ENCODE assay signal across 16 cellular contexts in the genomic region with DNA sequence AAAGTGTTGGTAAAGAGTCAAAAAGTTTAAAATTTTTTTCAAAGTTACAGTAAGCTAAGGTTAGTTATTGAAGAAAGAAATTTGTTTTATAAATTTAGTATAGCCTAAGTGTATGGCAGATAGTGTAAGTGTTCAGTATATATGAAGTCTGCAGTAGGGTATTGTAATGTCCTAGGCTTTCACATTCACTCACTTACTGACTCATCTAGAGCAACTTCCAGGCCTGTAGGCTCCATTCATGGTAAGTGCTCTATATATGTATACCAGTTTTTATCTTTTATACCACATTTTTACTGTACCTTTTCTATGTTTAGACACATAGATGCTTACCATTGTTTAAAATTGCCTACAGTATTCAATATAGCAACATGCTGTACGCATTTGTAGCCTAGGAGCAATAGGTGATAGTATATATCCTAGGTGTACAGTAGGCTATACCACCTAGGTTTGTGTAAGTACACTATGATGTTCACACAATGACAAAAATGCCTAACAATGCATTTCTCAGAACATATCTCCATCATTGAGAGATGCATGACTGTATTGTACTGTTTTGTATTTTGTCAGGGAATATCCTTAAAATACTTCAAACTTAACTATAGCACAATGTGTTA. TPM values are rescaled to one million over a fixed set of nuclear protein-coding genes. Genes with fewer than 3 reads are reported as not detected.
A peak's percentile ranks its signal among the peaks of the same experiment; 100 is the strongest.
DNase-seq lines count a peak whose midpoint lies in the region; ATAC-seq and TF ChIP-seq lines count a peak whose summit lies in the region.
"Had no signal": no experiment of that assay in that cellular context is flagged by ENCODE, and none has a peak within 500 bp of the region (broad histone marks: within the 10 kb centered on the region; RNA-seq: fewer than 3 reads in every experiment).

No MANE protein-coding gene starts in this region.

- H3K9ac ChIP-seq in mesenchymal stem cell (ENCODE audit: low read length): no peak overlapping the region

- H3K27me3 ChIP-seq in mesenchymal stem cell (ENCODE audit: control insufficient read depth in 1 of 2, insufficient read depth in 1 of 2, low read length in 2 of 2): peaks cover 0 to 5% of the 10 kb centered on the region in 2 experiments

- peaks cover 0 to 1% of the 10 kb centered on the region in 2 donors for H3K36me3 Mint-ChIP-seq in activated T-cell treated with anti-CD3 and anti-CD28 coated beads, Interleukin-2, amount 50 U/mL, for 72 hours (ENCODE audit: insufficient read depth in 2 of 2)
- H3K36me3 Mint-ChIP-seq in mesothelial cell of epicardium: no peaks in the 10 kb centered on the region
- H3K36me3 Mint-ChIP-seq: CD4-positive, alpha-beta memory T cell had no signal

- no peak overlapping the region for H2AK5ac ChIP-seq in mesenchymal stem cell (ENCODE audit: low read length, severe bottlenecking)

- H3K18ac ChIP-seq in mesenchymal stem cell (ENCODE audit: low read depth in 1 of 2, low read length in 2 of 2): no peak overlapping the region

- WGBS in mesenchymal stem cell: no CpG with 5 or more reads among the region's 1 CpG

- H3K27ac ChIP-seq in mesenchymal stem cell (ENCODE audit: low read length, poor library complexity, severe bottlenecking): no peak overlapping the region
- H3K27ac ChIP-seq: A549 had no signal

- no peak overlapping the region for H2BK12ac ChIP-seq in mesenchymal stem cell (ENCODE audit: low read length in 2 of 2)

- peaks cover 3% of the 10 kb centered on the region for H3K4me1 ChIP-seq in mesenchymal stem cell (ENCODE audit: control insufficient read depth, insufficient read depth, low read depth, low read length)

- H3K27me3 Mint-ChIP-seq in activated T-cell treated with anti-CD3 and anti-CD28 coated beads, Interleukin-2, amount 50 U/mL, for 72 hours (ENCODE audit: low read depth): no peaks in the 10 kb centered on the region
- H3K27me3 Mint-ChIP-seq in stimulated activated naive CD8-positive, alpha-beta T cell treated with anti-CD3 and anti-CD28 coated beads, Interleukin-15, amount 100 ng/mL, for 72 hours: no peaks in the 10 kb centered on the region
- no peaks in the 10 kb centered on the region for H3K27me3 Mint-ChIP-seq in mesothelial cell of epicardium (ENCODE audit: low read depth)
- H3K27me3 Mint-ChIP-seq: CD4-positive, alpha-beta memory T cell had no signal

- no peak overlapping the region for H2AFZ ChIP-seq in mesenchymal stem cell (ENCODE audit: low read depth, low read length)

- no peak overlapping the region for H4K91ac ChIP-seq in mesenchymal stem cell (ENCODE audit: low read length)

- H3K23ac ChIP-seq in mesenchymal stem cell (ENCODE audit: low read length in 2 of 2): no peak overlapping the region

- no peak overlapping the region for H3K4ac ChIP-seq in mesenchymal stem cell (ENCODE audit: low read depth in 1 of 2, low read length in 2 of 2)

- TF ChIP-seq CTCF in mesothelial cell of epicardium (IDR thresholded peaks at IDR 0.05; ENCODE audit: unreplicated experiment): no peak

- no peak overlapping the region for H2BK5ac ChIP-seq in mesenchymal stem cell (ENCODE audit: low read depth, low read length, poor library complexity, severe bottlenecking)

- H3K14ac ChIP-seq in mesenchymal stem cell (ENCODE audit: low read length in 2 of 2): no peak overlapping the region

- H3K27ac Mint-ChIP-seq in activated T-cell treated with anti-CD3 and anti-CD28 coated beads, Interleukin-2, amount 50 U/mL, for 72 hours: no peak overlapping the region
- H3K27ac Mint-ChIP-seq in stimulated activated naive CD8-positive, alpha-beta T cell treated with anti-CD3 and anti-CD28 coated beads, Interleukin-15, amount 100 ng/mL, for 72 hours: no peak overlapping the region
- no peak overlapping the region for H3K27ac Mint-ChIP-seq in mesothelial cell of epicardium
- H3K27ac Mint-ChIP-seq: CD4-positive, alpha-beta memory T cell; T-helper 1 cell treated with Interleukin-12 subunit alpha and Interleukin-12 subunit beta and Interleukin-4 antibody, amounts not matched to agents 30 μg/mL and 1 μg/mL, for 36 hours had no signal

- H4K8ac ChIP-seq in mesenchymal stem cell (ENCODE audit: low read length): no peak overlapping the region

- H3K79me1 ChIP-seq in mesenchymal stem cell (replicated peaks; ENCODE audit: low read length, poor library complexity, severe bottlenecking): peaks cover 7% of the 10 kb centered on the region

- no peak overlapping the region for H2BK120ac ChIP-seq in mesenchymal stem cell (ENCODE audit: low read depth, low read length)

- H3K4me3 ChIP-seq in mesenchymal stem cell (ENCODE audit: insufficient read depth in 1 of 2, low read depth in 1 of 2, low read length in 2 of 2): no peak overlapping the region
- H3K4me3 ChIP-seq: A549 had no signal

- no peak overlapping the region for H2BK15ac ChIP-seq in mesenchymal stem cell (ENCODE audit: low read depth, poor library complexity, severe bottlenecking)

- no peak overlapping the region for H3K4me2 ChIP-seq in mesenchymal stem cell (ENCODE audit: low read length, poor library complexity, severe bottlenecking)
- H3K4me2 ChIP-seq: A549 had no signal

- peaks cover 0 to 22% of the 10 kb centered on the region in 2 experiments for H3K36me3 ChIP-seq in mesenchymal stem cell (ENCODE audit: control insufficient read depth in 1 of 2, insufficient read depth in 2 of 2, low read depth in 1 of 2, low read length in 2 of 2)

- no peaks in the 10 kb centered on the region for H3K9me3 ChIP-seq in mesenchymal stem cell (ENCODE audit: control insufficient read depth, low read length)
- H3K9me3 ChIP-seq: A549 had no signal

- H3K4me3 Mint-ChIP-seq in activated T-cell treated with anti-CD3 and anti-CD28 coated beads, Interleukin-2, amount 50 U/mL, for 72 hours: no peak overlapping the region
- H3K4me3 Mint-ChIP-seq in stimulated activated naive CD8-positive, alpha-beta T cell treated with anti-CD3 and anti-CD28 coated beads, Interleukin-15, amount 100 ng/mL, for 72 hours: no peak overlapping the region
- H3K4me3 Mint-ChIP-seq in mesothelial cell of epicardium: no peak overlapping the region
- H3K4me3 Mint-ChIP-seq: CD4-positive, alpha-beta memory T cell; T-helper 1 cell treated with Interleukin-12 subunit alpha and Interleukin-12 subunit beta and Interleukin-4 antibody, amounts not matched to agents 30 μg/mL and 1 μg/mL, for 36 hours had no signal

- no peaks in the 10 kb centered on the region for H3K4me1 Mint-ChIP-seq in activated T-cell treated with anti-CD3 and anti-CD28 coated beads, Interleukin-2, amount 50 U/mL, for 72 hours (ENCODE audit: low read depth)
- no peaks in the 10 kb centered on the region for H3K4me1 Mint-ChIP-seq in stimulated activated naive CD8-positive, alpha-beta T cell treated with anti-CD3 and anti-CD28 coated beads, Interleukin-15, amount 100 ng/mL, for 72 hours
- no peaks in the 10 kb centered on the region for H3K4me1 Mint-ChIP-seq in mesothelial cell of epicardium

- no peaks in the 10 kb centered on the region for H3K9me3 Mint-ChIP-seq in activated T-cell treated with anti-CD3 and anti-CD28 coated beads, Interleukin-2, amount 50 U/mL, for 72 hours
- no peaks in the 10 kb centered on the region for H3K9me3 Mint-ChIP-seq in stimulated activated naive CD8-positive, alpha-beta T cell treated with anti-CD3 and anti-CD28 coated beads, Interleukin-15, amount 100 ng/mL, for 72 hours
- no peaks in the 10 kb centered on the region for H3K9me3 Mint-ChIP-seq in mesothelial cell of epicardium
- H3K9me3 Mint-ChIP-seq: CD4-positive, alpha-beta memory T cell; T-helper 1 cell treated with Interleukin-12 subunit alpha and Interleukin-12 subunit beta and Interleukin-4 antibody, amounts not matched to agents 30 μg/mL and 1 μg/mL, for 36 hours had no signal

- ATAC-seq in activated T-cell treated with anti-CD3 and anti-CD28 coated beads, Interleukin-2, amount 50 U/mL, for 72 hours (replicated peaks in 1 of 2): peak; percentile 80 to 98
- ATAC-seq in HG02678 (IDR thresholded peaks at IDR 0.05; ENCODE audit: unreplicated experiment) (peak; percentile 66), HG03457 (IDR thresholded peaks at IDR 0.05; ENCODE audit: unreplicated experiment) (peak; percentile 49)
- peak; percentile 86 for ATAC-seq in stimulated activated naive CD8-positive, alpha-beta T cell treated with anti-CD3 and anti-CD28 coated beads, Interleukin-15, amount 100 ng/mL, for 72 hours
- ATAC-seq: A549 had no signal

- no peak for DNase-seq in activated T-cell treated with anti-CD3 and anti-CD28 coated beads, Interleukin-2, amount 50 U/mL, for 72 hours
- DNase-seq in activated T-cell treated with anti-CD3 and anti-CD28 coated beads for 4 hours: no peak
- DNase-seq in stimulated activated naive CD8-positive, alpha-beta T cell treated with anti-CD3 and anti-CD28 coated beads, Interleukin-15, amount 100 ng/mL, for 72 hours: no peak
- no peak for DNase-seq in mesenchymal stem cell
- DNase-seq in HPDE6-E6E7 (ENCODE audit: extremely low spot score): no peak
- DNase-seq in mesothelial cell of epicardium (ENCODE audit: low spot score in 2 of 2, unreplicated experiment in 2 of 2): no peak
- DNase-seq: CD4-positive, alpha-beta memory T cell; mammary epithelial cell; NCI-H2081; NCI-H774; nucleus accumbens; stimulated activated naive CD4-positive, alpha-beta T cell had no signal

RNA-seq across cellular contexts. Expression of gene CYSTM1, which starts 38.5 kb away (rescaled TPM):
- total RNA-seq in activated T-cell treated with anti-CD3 and anti-CD28 coated beads, Interleukin-2, amount 50 U/mL, for 72 hours: 10 to 100 TPM; 15.3 to 18.9 TPM
- 40.5 TPM for polyA plus RNA-seq in mesenchymal stem cell (2013, experiment 1 of 2)
- 40.9 TPM for polyA plus RNA-seq in mesenchymal stem cell (2013, experiment 2 of 2)
- total RNA-seq in mesothelial cell of epicardium: 10.0 to 12.1 TPM (median 11.4 TPM) in 3 replicates
